Comparison of ENCODE assay signal across 25 cellular contexts in the genomic region with DNA sequence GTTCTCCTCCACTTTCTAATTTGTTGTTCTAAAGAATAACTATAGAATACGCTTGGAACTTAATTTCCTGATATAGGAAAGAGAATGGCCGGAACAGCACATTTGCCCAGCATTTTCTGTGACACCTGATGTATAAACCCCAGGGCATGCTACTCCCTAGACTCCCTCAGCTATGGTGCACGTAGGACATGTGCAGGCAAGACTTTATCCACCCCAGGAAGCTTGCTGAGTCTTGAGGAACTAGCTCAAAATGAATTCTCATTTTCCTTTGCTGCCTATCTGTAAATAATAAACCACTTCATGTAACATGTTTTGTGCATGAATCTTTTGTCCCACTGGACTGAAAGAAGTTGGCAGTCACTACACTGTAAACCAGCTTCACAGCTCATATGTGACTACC.
DNase-seq lines count a peak whose midpoint lies in the region; ATAC-seq, FAIRE-seq and TF ChIP-seq lines count a peak whose summit lies in the region.
"Had no signal": no experiment of that assay in that cellular context is flagged by ENCODE, and none has a peak within 500 bp of the region (broad histone marks: within the 10 kb centered on the region; RNA-seq: fewer than 3 reads in every experiment).

No MANE protein-coding gene starts in this region.

- no peak overlapping the region for H3K18ac ChIP-seq in H1 (ENCODE audit: extremely low read depth, low read length)

- dilution Hi-C loops in mammary epithelial cell (cut with HindIII; ENCODE audit: low sequenced_read_pairs) = no loop called here

- BruUV-seq in mammary epithelial cell (replicated peaks; lab: Mats Ljungman, UMichigan) = no TSS peak

- no peak for TF ChIP-seq CTCF in mammary epithelial cell (conservative IDR thresholded peaks at IDR 0.05 in 1 of 2, IDR thresholded peaks at IDR 0.05 in 1 of 2; ENCODE audit: extremely low read depth in 1 of 2, insufficient read depth in 1 of 2, low read depth in 1 of 2, low read length in 2 of 2)
- no peak for TF ChIP-seq CTCF in breast epithelium (IDR thresholded peaks at IDR 0.05)
- no peak for TF ChIP-seq CTCF in H1 (IDR thresholded peaks at IDR 0.05; ENCODE audit: control extremely low read depth in 1 of 3, insufficient read depth in 1 of 3, low read depth in 1 of 3, low read length in 3 of 3)
- no peak for TF ChIP-seq CTCF in foreskin keratinocyte (conservative IDR thresholded peaks at IDR 0.05)

- H4K20me1 ChIP-seq in mammary epithelial cell (ENCODE audit: insufficient read depth, low read length) = no peaks in the 10 kb centered on the region
- H4K20me1 ChIP-seq in H1 (replicated peaks in 1 of 2; ENCODE audit: control insufficient read depth in 1 of 2, insufficient read depth in 2 of 2, low read length in 2 of 2) = no peaks in the 10 kb centered on the region
- H4K20me1 ChIP-seq: BLaER1 treated with 17β-estradiol and CSF1 and Interleukin-3, amounts not matched to agents 10 nM and 100 nM had no signal

- H2AK5ac ChIP-seq in H1 (ENCODE audit: low read depth, low read length) = no peak overlapping the region

- no peak overlapping the region for H2BK20ac ChIP-seq in H1 (ENCODE audit: low read length)

- TF ChIP-seq RAD21 in H1 (IDR thresholded peaks at IDR 0.05 in 1 of 2, conservative IDR thresholded peaks at IDR 0.05 in 1 of 2; ENCODE audit: low read depth in 2 of 2, low read length in 2 of 2) = no peak

- no peak overlapping the region for H3K14ac ChIP-seq in H1 (ENCODE audit: insufficient read length)

- ATAC-seq in foreskin keratinocyte (peak; percentile 34), HG03039 (IDR thresholded peaks at IDR 0.05; ENCODE audit: unreplicated experiment) (no peak), HG03280 (IDR thresholded peaks at IDR 0.05; ENCODE audit: unreplicated experiment) (no peak)
- ATAC-seq: A549, GM12878 had no signal

- H3K23ac ChIP-seq in H1 (ENCODE audit: insufficient read length) = no peak overlapping the region

- H3K9ac ChIP-seq in mammary epithelial cell (ENCODE audit: insufficient read depth, low read length) (no peak overlapping the region), H1 (replicated peaks in 1 of 4; ENCODE audit: extremely low read depth in 1 of 4, low read depth in 3 of 4, low read length in 3 of 4) (no peak overlapping the region)
- H3K9ac ChIP-seq: BLaER1 treated with 17β-estradiol and CSF1 and Interleukin-3, amounts not matched to agents 10 nM and 100 nM; GM23248 had no signal

- no peak overlapping the region for H3K4ac ChIP-seq in H1 (replicated peaks; ENCODE audit: insufficient read length, low read depth, low read length)

- no peak overlapping the region for H4K5ac ChIP-seq in H1 (ENCODE audit: insufficient read length, low read depth, low read length)

- TF ChIP-seq POLR2A in breast epithelium (IDR thresholded peaks at IDR 0.05) = no peak
- TF ChIP-seq POLR2A in H1 (IDR thresholded peaks at IDR 0.05; ENCODE audit: control extremely low read depth in 1 of 2, low read depth in 2 of 2, low read length in 2 of 2) = no peak

- DNase-seq in mammary epithelial cell = no peak
- DNase-seq in breast epithelium (ENCODE audit: low spot score in 2 of 2) = no peak
- no peak for DNase-seq in H1 (ENCODE audit: low read depth in 1 of 2, low spot score in 2 of 2)
- peak; percentile 41 to 73 for DNase-seq in foreskin keratinocyte
- DNase-seq in A172 (ENCODE audit: low spot score) = no peak
- no peak for DNase-seq in stimulated activated CD4-positive, alpha-beta T cell treated with anti-CD3 and anti-CD28 coated beads, Interleukin-4, amount 100 ng/mL, for 1 hour
- DNase-seq: ACHN; AML-193; BE2C; CD4-positive, alpha-beta T cell; CD8-positive, alpha-beta memory T cell; DMS 273 treated with DMSO at 0.1 percent for 48 hours; DMS79; EL; GDM1 had no signal

- FAIRE-seq in H1 (lab: Jason Lieb, UNC) = no peak
- FAIRE-seq: A549, D721Med, GM12878, GM19239 had no signal

- no peak overlapping the region for H2BK15ac ChIP-seq in H1 (ENCODE audit: low read length)

- H3K9me3 ChIP-seq in mammary epithelial cell (replicated peaks; ENCODE audit: insufficient read depth, low read length) (no peaks in the 10 kb centered on the region), breast epithelium (no peaks in the 10 kb centered on the region), H1 (ENCODE audit: insufficient read depth in 2 of 2, low read depth in 1 of 2, low read length in 1 of 2) (peaks cover 0 to 3% of the 10 kb centered on the region in 2 experiments; a peak in 1 of 4 replicates)
- H3K9me3 ChIP-seq: A549; BE2C; BLaER1 treated with 17β-estradiol and CSF1 and Interleukin-3, amounts not matched to agents 10 nM and 100 nM; HAP-1 had no signal

- H3K56ac ChIP-seq in H1 (replicated peaks; ENCODE audit: insufficient read length, low read depth, low read length) = no peak overlapping the region

- H3K4me2 ChIP-seq in mammary epithelial cell (ENCODE audit: insufficient read depth, low read depth, low read length) (peak overlapping the region; percentile 6), H1 (ENCODE audit: insufficient read depth in 1 of 2, low read depth in 2 of 2, low read length in 2 of 2) (no peak overlapping the region)
- H3K4me2 ChIP-seq: A549; BLaER1 treated with 17β-estradiol and CSF1 and Interleukin-3, amounts not matched to agents 10 nM and 100 nM had no signal

- in situ Hi-C loops in mammary epithelial cell (cut with MboI; ENCODE audit: low sequenced_read_pairs in 2 of 2) = no loop called here

- no peak overlapping the region for H4K8ac ChIP-seq in H1 (ENCODE audit: extremely low read depth, insufficient read depth, low read length)

- H3K27me3 ChIP-seq in mammary epithelial cell (ENCODE audit: insufficient read depth, low read length) (no peaks in the 10 kb centered on the region), breast epithelium (no peaks in the 10 kb centered on the region), H1 (replicated peaks in 1 of 4; ENCODE audit: control insufficient read depth in 3 of 4, extremely low read depth in 1 of 4, insufficient read depth in 3 of 4, low read length in 3 of 4) (no peaks in the 10 kb centered on the region), foreskin keratinocyte (no peaks in the 10 kb centered on the region)
- H3K27me3 ChIP-seq: BE2C; BLaER1 treated with 17β-estradiol and CSF1 and Interleukin-3, amounts not matched to agents 10 nM and 100 nM had no signal

- WGBS in mammary epithelial cell (ENCODE audit: low coverage, missing lambda C conversion rate) = 58% methylated on average over 2 of the region's 3 CpGs
- WGBS in H1 (ENCODE audit: extremely low coverage in 1 of 2, insufficient coverage in 1 of 2, insufficient read length in 1 of 2, insufficient replicate concordance in 2 of 2, low coverage in 1 of 2, low lambda C conversion rate in 2 of 2, missing lambda C conversion rate in 1 of 2), 2 experiments = 59% methylated on average over 3 of the region's 3 CpGs; no CpG with 5 or more reads in 1 of the 2 experiments

- H2BK120ac ChIP-seq in H1 (replicated peaks; ENCODE audit: low read depth, low read length) = no peak overlapping the region

- H3K23me2 ChIP-seq in H1 (ENCODE audit: low read depth, low read length) = no peaks in the 10 kb centered on the region

- intact Hi-C loops in mammary epithelial cell (cut with micrococcal nuclease) = no loop called here
- intact Hi-C loops in breast epithelium (cut with DNase I; ENCODE audit: low total_unique reads) = no loop called here

- CTCF ChIA-PET in mammary epithelial cell (lab: Charles Lee; ENCODE audit: low non-redundant PET) = no interaction called here
- CTCF ChIA-PET in H1 (lab: Charles Lee; ENCODE audit: partially characterized antibody) = no interaction called here

- no peak overlapping the region for H2BK5ac ChIP-seq in H1 (ENCODE audit: low read depth, low read length)

- no peak overlapping the region for H2BK12ac ChIP-seq in H1 (ENCODE audit: low read depth, low read length)

- H3K36me3 ChIP-seq in mammary epithelial cell (ENCODE audit: insufficient read depth, low read length) = no peaks in the 10 kb centered on the region
- H3K36me3 ChIP-seq in breast epithelium = no peaks in the 10 kb centered on the region
- H3K36me3 ChIP-seq in H1 (ENCODE audit: control insufficient read depth in 2 of 4, insufficient read depth in 4 of 4, low read length in 3 of 4) = no peaks in the 10 kb centered on the region
- H3K36me3 ChIP-seq: BE2C; BLaER1 treated with 17β-estradiol and CSF1 and Interleukin-3, amounts not matched to agents 10 nM and 100 nM; HAP-1 had no signal

- H4K91ac ChIP-seq in H1 (replicated peaks; ENCODE audit: insufficient read length, low read length) = no peak overlapping the region

- H3K79me2 ChIP-seq in mammary epithelial cell (ENCODE audit: insufficient read depth, low read length) (no peaks in the 10 kb centered on the region), H1 (ENCODE audit: control insufficient read depth in 1 of 2, insufficient read depth in 2 of 2, low read length in 2 of 2) (no peaks in the 10 kb centered on the region)

- TF ChIP-seq EP300 in H1 (IDR thresholded peaks at IDR 0.05; ENCODE audit: borderline replicate concordance in 1 of 2, low read depth in 2 of 2, low read length in 2 of 2) = no peak

- H3K27ac ChIP-seq in mammary epithelial cell (ENCODE audit: insufficient read depth, low read depth, low read length) (no peak overlapping the region), breast epithelium (no peak overlapping the region), H1 (ENCODE audit: low read depth, low read length) (no peak overlapping the region), foreskin keratinocyte (no peak overlapping the region)
- H3K27ac ChIP-seq: 22Rv1; A549; BLaER1 treated with 17β-estradiol and CSF1 and Interleukin-3, amounts not matched to agents 10 nM and 100 nM; GM23248 had no signal

- no peaks in the 10 kb centered on the region for H3K79me1 ChIP-seq in H1 (ENCODE audit: low read depth, low read length)

- H2AFZ ChIP-seq in mammary epithelial cell (ENCODE audit: low read depth, low read length) = peak overlapping the region; percentile 73
- H2AFZ ChIP-seq in H1 (ENCODE audit: low read length) = 0 out of 2 replicates have a peak overlapping the region, but pooled peaks have one; percentile 8
- H2AFZ ChIP-seq: GM23248 had no signal

- peaks cover 11% of the 10 kb centered on the region for H3K4me1 ChIP-seq in mammary epithelial cell (ENCODE audit: insufficient read depth, low read length)
- H3K4me1 ChIP-seq in breast epithelium = no peaks in the 10 kb centered on the region
- no peaks in the 10 kb centered on the region for H3K4me1 ChIP-seq in H1 (replicated peaks in 1 of 4; ENCODE audit: control insufficient read depth in 3 of 4, insufficient read depth in 4 of 4, low read length in 3 of 4)
- no peaks in the 10 kb centered on the region for H3K4me1 ChIP-seq in foreskin keratinocyte
- H3K4me1 ChIP-seq: A549; BE2C; BLaER1 treated with 17β-estradiol and CSF1 and Interleukin-3, amounts not matched to agents 10 nM and 100 nM had no signal

- no peak overlapping the region for H3K4me3 ChIP-seq in mammary epithelial cell (replicated peaks in 1 of 3; ENCODE audit: insufficient read depth in 1 of 3, low read depth in 2 of 3, low read length in 3 of 3)
- no peak overlapping the region for H3K4me3 ChIP-seq in breast epithelium
- no peak overlapping the region for H3K4me3 ChIP-seq in H1 (ENCODE audit: extremely low read depth in 1 of 4, insufficient read depth in 2 of 4, low read depth in 3 of 4, low read length in 4 of 4)
- H3K4me3 ChIP-seq: A549; BLaER1 treated with 17β-estradiol and CSF1 and Interleukin-3, amounts not matched to agents 10 nM and 100 nM; GM12878; GM23248; HAP-1 had no signal

- POLR2A ChIA-PET in H1 (lab: Charles Lee; ENCODE audit: partially characterized antibody) = no interaction called here

TF ChIP-seq in H1, 55 proteins besides CTCF, POLR2A, EP300 and RAD21 (continues in another document):
- no peak for TF ChIP-seq SP2 (IDR thresholded peaks at IDR 0.05; ENCODE audit: low read length)

Comparison
In these comparisons a context has a peak if more than half of its experiments do, and no peak if none do; other contexts are left out.
1. DNase-seq: peak in foreskin keratinocyte (2 of 2); none in mammary epithelial cell (single experiment), breast epithelium (0 of 2), H1 (0 of 2), A172 (single experiment) and stimulated activated CD4-positive, alpha-beta T cell treated with anti-CD3 and anti-CD28 coated beads, Interleukin-4, amount 100 ng/mL, for 1 hour (single experiment).